ENCODE assay signal across 12 cellular contexts in the genomic region with DNA sequence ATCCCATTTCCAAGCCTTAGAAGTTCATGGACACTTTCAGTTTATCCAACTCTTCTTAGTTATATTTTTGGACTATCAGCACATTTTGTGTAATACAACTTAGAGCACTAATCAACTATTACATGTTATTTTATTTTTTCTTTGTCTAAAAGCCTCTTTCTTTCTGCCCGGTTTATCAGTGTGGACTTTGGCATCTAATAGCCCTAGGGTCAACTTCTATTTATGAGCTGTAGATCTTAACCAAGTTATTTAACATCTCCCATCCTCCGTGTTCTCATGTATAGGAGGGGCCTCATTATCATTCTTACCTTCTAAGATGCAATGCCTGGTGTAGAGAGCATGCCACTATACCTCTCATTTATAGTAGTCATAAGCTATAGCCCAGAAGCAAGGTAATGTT. TPM values are rescaled to one million over a fixed set of nuclear protein-coding genes. Genes with fewer than 3 reads are reported as not detected.
"Had no signal": no experiment of that assay in that cellular context is flagged by ENCODE, and none has a peak within 500 bp of the region (broad histone marks: within the 10 kb centered on the region; RNA-seq: fewer than 3 reads in every experiment).

No MANE protein-coding gene starts in this region.

- H3K9me3 ChIP-seq: HAP-1 had no signal

- DNase-seq: GM23248, GOT3, H7, HFFc6, IMR-90, KG1 had no signal

- ATAC-seq: HCT116, K562 had no signal

- H3K4me3 Mint-ChIP-seq: HFFc6 had no signal

- H3K4me1 ChIP-seq: HAP-1 had no signal

- H3K36me3 ChIP-seq: HAP-1 had no signal

- H3K4me3 ChIP-seq: GM23248, HAP-1, K562 had no signal

- H3K27ac ChIP-seq: GM23248, HL-60 had no signal

- H3K27ac Mint-ChIP-seq: HFFc6 had no signal

- FAIRE-seq: K562 had no signal

RNA-seq across cellular contexts. Expression of a gene that starts 4.4 kb away (rescaled TPM):
- total RNA-seq: GM23248, H7 had no signal
- polyA plus RNA-seq: GM23248, K562 had no signal

RNA-seq across cellular contexts. Expression of a gene that starts 5.8 kb away (rescaled TPM):
- total RNA-seq: H7, K562 had no signal
- polyA plus RNA-seq: K562 had no signal

RNA-seq across cellular contexts. Expression of a gene that starts 17.7 kb away (rescaled TPM):
- total RNA-seq: GM23248, H4, H7, HFFc6, HT1080, IMR-90, K562 had no signal
- polyA plus RNA-seq: GM23248, IMR-90, K562 had no signal
